In the genomic region with DNA sequence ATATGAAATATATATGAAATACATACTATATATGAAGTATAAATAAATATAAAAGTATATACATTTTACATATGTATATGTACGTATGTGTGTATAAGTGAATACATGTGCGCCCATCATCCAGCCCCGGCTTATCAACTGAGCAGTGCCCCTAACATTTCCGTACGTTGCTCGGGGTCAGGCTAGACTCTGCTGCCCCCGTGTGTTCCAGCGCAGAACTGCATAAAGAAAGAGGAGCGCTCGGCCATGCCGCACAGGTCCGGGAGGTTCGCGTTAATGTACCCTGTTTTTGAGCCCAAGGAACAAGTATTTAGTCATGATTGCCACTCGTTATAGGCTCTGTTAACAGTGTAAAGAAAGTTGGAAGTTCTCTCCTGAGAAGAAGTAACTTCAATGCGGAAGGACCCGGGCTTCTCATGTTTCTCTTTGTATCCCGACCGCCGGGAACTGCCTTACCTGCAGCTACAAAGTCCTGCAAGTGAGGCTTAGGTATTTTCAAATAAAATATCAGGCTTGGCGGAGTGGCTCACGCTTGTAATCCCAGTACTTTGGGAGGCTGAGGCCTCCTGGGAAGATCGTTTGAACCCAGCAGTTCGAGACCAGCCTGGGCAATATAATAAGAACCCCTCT, we compare ENCODE assay signal across 1 cellular context.
TF ChIP-seq lines count a peak whose summit lies in the region.

No MANE protein-coding gene starts in this region.

TF ChIP-seq in HepG2, 621 proteins besides CTCF, POLR2A, EP300 and RAD21 (continued from another document):
- TF ChIP-seq BRF2 (CRISPR knock-in tag; IDR thresholded peaks at IDR 0.05) (no peak), ZNF234 (CRISPR knock-in tag; conservative IDR thresholded peaks at IDR 0.05) (no peak), ZBTB38 (CRISPR knock-in tag; IDR thresholded peaks at IDR 0.05) (no peak), HOXA5 (CRISPR knock-in tag; IDR thresholded peaks at IDR 0.05) (0 out of 2 replicates have a peak, but pooled peaks have one; percentile 59), ZNF33B (CRISPR knock-in tag; IDR thresholded peaks at IDR 0.05) (no peak), REPIN1 (CRISPR knock-in tag; IDR thresholded peaks at IDR 0.05; ENCODE audit: borderline replicate concordance, low read depth) (0 out of 2 replicates have a peak, but pooled peaks have one; percentile 47), KDM5B (CRISPR knock-in tag; IDR thresholded peaks at IDR 0.05; ENCODE audit: borderline replicate concordance) (0 out of 2 replicates have a peak, but pooled peaks have one; percentile 4), CENPT (CRISPR knock-in tag; IDR thresholded peaks at IDR 0.05; ENCODE audit: low read depth) (no peak), STAG1 (CRISPR knock-in tag; IDR thresholded peaks at IDR 0.05) (peak; percentile 97), ZEB1 (IDR thresholded peaks at IDR 0.05; ENCODE audit: insufficient replicate concordance, low read depth) (peak; percentile 37), E2F1 (CRISPR knock-in tag; IDR thresholded peaks at IDR 0.05) (no peak), CHD2 (IDR thresholded peaks at IDR 0.05; ENCODE audit: low read depth, low read length) (no peak), SRF (IDR thresholded peaks at IDR 0.05; ENCODE audit: low read depth, low read length) (no peak), HMG20B (CRISPR knock-in tag; conservative IDR thresholded peaks at IDR 0.05) (no peak), ZNF225 (CRISPR knock-in tag; IDR thresholded peaks at IDR 0.05) (no peak), HNRNPUL1 (IDR thresholded peaks at IDR 0.05; ENCODE audit: low read depth, low read length) (no peak), ETS1 (CRISPR knock-in tag; IDR thresholded peaks at IDR 0.05) (no peak), HMGXB3 (CRISPR knock-in tag; IDR thresholded peaks at IDR 0.05; ENCODE audit: borderline replicate concordance) (no peak), ZNF24 (IDR thresholded peaks at IDR 0.05) (0 out of 2 replicates have a peak, but pooled peaks have one; percentile 30), EZH2 (conservative IDR thresholded peaks at IDR 0.05; ENCODE audit: low read depth, low read length) (peak; percentile 69; the same call in 1 of the 2 replicates)
- TF ChIP-seq, protein P1, sequence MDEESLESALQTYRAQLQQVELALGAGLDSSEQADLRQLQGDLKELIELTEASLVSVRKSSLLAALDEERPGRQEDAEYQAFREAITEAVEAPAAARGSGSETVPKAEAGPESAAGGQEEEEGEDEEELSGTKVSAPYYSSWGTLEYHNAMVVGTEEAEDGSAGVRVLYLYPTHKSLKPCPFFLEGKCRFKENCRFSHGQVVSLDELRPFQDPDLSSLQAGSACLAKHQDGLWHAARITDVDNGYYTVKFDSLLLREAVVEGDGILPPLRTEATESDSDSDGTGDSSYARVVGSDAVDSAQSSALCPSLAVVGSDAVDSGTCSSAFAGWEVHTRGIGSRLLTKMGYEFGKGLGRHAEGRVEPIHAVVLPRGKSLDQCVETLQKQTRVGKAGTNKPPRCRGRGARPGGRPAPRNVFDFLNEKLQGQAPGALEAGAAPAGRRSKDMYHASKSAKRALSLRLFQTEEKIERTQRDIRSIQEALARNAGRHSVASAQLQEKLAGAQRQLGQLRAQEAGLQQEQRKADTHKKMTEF (CRISPR knock-in tag; IDR thresholded peaks at IDR 0.05) = 0 out of 2 replicates have a peak, but pooled peaks have one; percentile 20
- TF ChIP-seq, protein P2, sequence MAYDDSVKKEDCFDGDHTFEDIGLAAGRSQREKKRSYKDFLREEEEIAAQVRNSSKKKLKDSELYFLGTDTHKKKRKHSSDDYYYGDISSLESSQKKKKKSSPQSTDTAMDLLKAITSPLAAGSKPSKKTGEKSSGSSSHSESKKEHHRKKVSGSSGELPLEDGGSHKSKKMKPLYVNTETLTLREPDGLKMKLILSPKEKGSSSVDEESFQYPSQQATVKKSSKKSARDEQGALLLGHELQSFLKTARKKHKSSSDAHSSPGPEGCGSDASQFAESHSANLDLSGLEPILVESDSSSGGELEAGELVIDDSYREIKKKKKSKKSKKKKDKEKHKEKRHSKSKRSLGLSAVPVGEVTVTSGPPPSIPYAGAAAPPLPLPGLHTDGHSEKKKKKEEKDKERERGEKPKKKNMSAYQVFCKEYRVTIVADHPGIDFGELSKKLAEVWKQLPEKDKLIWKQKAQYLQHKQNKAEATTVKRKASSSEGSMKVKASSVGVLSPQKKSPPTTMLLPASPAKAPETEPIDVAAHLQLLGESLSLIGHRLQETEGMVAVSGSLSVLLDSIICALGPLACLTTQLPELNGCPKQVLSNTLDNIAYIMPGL (CRISPR knock-in tag; IDR thresholded peaks at IDR 0.05; ENCODE audit: borderline replicate concordance in 1 of 2, low read depth in 1 of 2) = peak; percentile 46 to 50; a peak in 3 of 4 replicates
TF ChIP-seq in HepG2: peak in this region for 31.
